Comparison of ENCODE assay signal across 1 cellular context in genomic region chr6:1474205-1474604, GRCh38.
TF ChIP-seq lines count a peak whose summit lies in the region.

No MANE protein-coding gene starts in this region.

TF ChIP-seq in H1, 55 proteins besides CTCF, POLR2A, EP300 and RAD21:
- no peak for TF ChIP-seq PHF8 (conservative IDR thresholded peaks at IDR 0.05; ENCODE audit: low read depth, low read length)
- no peak for TF ChIP-seq FOSL1 (IDR thresholded peaks at IDR 0.05; ENCODE audit: insufficient read depth, low read depth, low read length)
- TF ChIP-seq CEBPB (IDR thresholded peaks at IDR 0.05; ENCODE audit: low read depth, low read length): no peak
